1 cellular context compared by ENCODE assay signal in the genomic region with DNA sequence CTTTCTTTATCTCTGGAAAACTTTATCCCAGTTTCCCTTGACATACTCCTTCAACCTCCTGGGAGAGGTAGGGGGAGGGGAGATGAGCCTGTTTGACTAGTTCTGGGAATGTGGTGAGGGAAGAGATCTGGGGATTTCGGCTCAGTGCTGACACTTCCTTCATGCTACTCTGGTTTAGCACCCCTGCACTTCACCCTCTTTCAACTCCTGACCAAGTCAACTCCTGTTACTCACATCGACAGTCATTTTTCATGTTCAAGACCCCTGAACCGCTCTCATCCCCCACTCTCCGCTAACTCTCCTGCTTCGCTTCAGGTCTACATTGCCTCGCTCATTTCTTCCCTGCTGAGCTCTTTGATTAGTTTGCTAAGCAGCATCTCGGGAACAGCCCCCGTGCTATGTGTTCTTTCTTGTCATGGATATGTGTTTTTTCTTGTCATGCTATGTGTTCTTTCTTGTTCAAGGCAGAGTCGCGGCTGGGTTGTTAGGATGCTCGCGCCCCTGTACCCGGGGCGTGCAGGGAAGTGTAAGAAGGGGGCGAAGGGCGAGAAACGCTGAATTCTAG.
A peak's percentile ranks its signal among the peaks of the same experiment; 100 is the strongest.
TF ChIP-seq lines count a peak whose summit lies in the region.

No MANE protein-coding gene starts in this region.

TF ChIP-seq in K562, 482 proteins besides CTCF, POLR2A, EP300 and RAD21 (continued from another document and continues in another):
- TF ChIP-seq GTF3C2 (IDR thresholded peaks at IDR 0.05; ENCODE audit: borderline replicate concordance, extremely low read depth, insufficient read length) (peak; percentile 48), NONO (IDR thresholded peaks at IDR 0.05; ENCODE audit: low read depth in 2 of 2, low read length in 1 of 2) (no peak), ZNF12 (CRISPR knock-in tag; IDR thresholded peaks at IDR 0.05) (peak; percentile 58; the same call in 1 of the 2 replicates), ZNF124 (CRISPR knock-in tag; IDR thresholded peaks at IDR 0.05) (no peak), FOXJ2 (tag; IDR thresholded peaks at IDR 0.05) (peak; percentile 48; the same call in 1 of the 2 replicates), TAF9B (IDR thresholded peaks at IDR 0.05; ENCODE audit: partially characterized antibody) (peak; percentile 7), CREB1 (IDR thresholded peaks at IDR 0.05) (no peak), CREB1 (CRISPR knock-in tag; IDR thresholded peaks at IDR 0.05) (0 out of 2 replicates have a peak, but pooled peaks have one; percentile 13), NR2C1 (IDR thresholded peaks at IDR 0.05) (no peak), NR2C1 (tag; IDR thresholded peaks at IDR 0.05) (no peak), MCM7 (IDR thresholded peaks at IDR 0.05) (no peak), THRAP3 (IDR thresholded peaks at IDR 0.05; ENCODE audit: borderline replicate concordance) (no peak), ZC3H8 (IDR thresholded peaks at IDR 0.05) (peak; percentile 17; the same call in 1 of the 2 replicates), HDAC1 (IDR thresholded peaks at IDR 0.05) (peak in 1 of 2 experiments; percentile 70; a peak in 1 of 4 replicates), HLTF (IDR thresholded peaks at IDR 0.05) (peak; percentile 11; the same call in 1 of the 2 replicates), HDGF (IDR thresholded peaks at IDR 0.05) (0 out of 2 replicates have a peak, but pooled peaks have one; percentile 66), PATZ1 (CRISPR knock-in tag; IDR thresholded peaks at IDR 0.05; ENCODE audit: borderline replicate concordance) (0 out of 2 replicates have a peak, but pooled peaks have one; percentile 44), MLLT1 (IDR thresholded peaks at IDR 0.05) (peak; percentile 60 to 67; a peak in 3 of 4 replicates), FOSL1 (tag; conservative IDR thresholded peaks at IDR 0.05) (no peak), ZNF274 (IDR thresholded peaks at IDR 0.05; ENCODE audit: borderline replicate concordance, low read depth, low read length) (peak; percentile 7; the same call in 1 of the 2 replicates), PHF8 (IDR thresholded peaks at IDR 0.05; ENCODE audit: borderline replicate concordance, low read length) (peak; percentile 42), ZNF143 (CRISPR knock-in tag; IDR thresholded peaks at IDR 0.05) (no peak), ELK3 (CRISPR knock-in tag; IDR thresholded peaks at IDR 0.05) (no peak), GATAD2A (IDR thresholded peaks at IDR 0.05) (peak; percentile 68; the same call in 1 of the 2 replicates), ZBTB7A (IDR thresholded peaks at IDR 0.05; ENCODE audit: borderline replicate concordance, control insufficient read depth, low read depth, low read length) (0 out of 2 replicates have a peak, but pooled peaks have one; percentile 3)
- TF ChIP-seq, protein P1, sequence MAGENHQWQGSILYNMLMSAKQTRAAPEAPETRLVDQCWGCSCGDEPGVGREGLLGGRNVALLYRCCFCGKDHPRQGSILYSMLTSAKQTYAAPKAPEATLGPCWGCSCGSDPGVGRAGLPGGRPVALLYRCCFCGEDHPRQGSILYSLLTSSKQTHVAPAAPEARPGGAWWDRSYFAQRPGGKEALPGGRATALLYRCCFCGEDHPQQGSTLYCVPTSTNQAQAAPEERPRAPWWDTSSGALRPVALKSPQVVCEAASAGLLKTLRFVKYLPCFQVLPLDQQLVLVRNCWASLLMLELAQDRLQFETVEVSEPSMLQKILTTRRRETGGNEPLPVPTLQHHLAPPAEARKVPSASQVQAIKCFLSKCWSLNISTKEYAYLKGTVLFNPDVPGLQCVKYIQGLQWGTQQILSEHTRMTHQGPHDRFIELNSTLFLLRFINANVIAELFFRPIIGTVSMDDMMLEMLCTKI (IDR thresholded peaks at IDR 0.05; ENCODE audit: partially characterized antibody), result no peak
- TF ChIP-seq, protein P2, sequence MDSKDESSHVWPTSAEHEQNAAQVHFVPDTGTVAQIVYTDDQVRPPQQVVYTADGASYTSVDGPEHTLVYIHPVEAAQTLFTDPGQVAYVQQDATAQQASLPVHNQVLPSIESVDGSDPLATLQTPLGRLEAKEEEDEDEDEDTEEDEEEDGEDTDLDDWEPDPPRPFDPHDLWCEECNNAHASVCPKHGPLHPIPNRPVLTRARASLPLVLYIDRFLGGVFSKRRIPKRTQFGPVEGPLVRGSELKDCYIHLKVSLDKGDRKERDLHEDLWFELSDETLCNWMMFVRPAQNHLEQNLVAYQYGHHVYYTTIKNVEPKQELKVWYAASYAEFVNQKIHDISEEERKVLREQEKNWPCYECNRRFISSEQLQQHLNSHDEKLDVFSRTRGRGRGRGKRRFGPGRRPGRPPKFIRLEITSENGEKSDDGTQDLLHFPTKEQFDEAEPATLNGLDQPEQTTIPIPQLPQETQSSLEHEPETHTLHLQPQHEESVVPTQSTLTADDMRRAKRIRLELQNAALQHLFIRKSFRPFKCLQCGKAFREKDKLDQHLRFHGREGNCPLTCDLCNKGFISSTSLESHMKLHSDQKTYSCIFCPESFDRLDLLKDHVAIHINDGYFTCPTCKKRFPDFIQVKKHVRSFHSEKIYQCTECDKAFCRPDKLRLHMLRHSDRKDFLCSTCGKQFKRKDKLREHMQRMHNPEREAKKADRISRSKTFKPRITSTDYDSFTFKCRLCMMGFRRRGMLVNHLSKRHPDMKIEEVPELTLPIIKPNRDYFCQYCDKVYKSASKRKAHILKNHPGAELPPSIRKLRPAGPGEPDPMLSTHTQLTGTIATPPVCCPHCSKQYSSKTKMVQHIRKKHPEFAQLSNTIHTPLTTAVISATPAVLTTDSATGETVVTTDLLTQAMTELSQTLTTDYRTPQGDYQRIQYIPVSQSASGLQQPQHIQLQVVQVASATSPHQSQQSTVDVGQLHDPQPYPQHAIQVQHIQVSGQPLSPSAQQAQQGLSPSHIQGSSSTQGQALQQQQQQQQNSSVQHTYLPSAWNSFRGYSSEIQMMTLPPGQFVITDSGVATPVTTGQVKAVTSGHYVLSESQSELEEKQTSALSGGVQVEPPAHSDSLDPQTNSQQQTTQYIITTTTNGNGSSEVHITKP (IDR thresholded peaks at IDR 0.05; ENCODE audit: partially characterized antibody), result peak; percentile 13
- TF ChIP-seq, protein P3, sequence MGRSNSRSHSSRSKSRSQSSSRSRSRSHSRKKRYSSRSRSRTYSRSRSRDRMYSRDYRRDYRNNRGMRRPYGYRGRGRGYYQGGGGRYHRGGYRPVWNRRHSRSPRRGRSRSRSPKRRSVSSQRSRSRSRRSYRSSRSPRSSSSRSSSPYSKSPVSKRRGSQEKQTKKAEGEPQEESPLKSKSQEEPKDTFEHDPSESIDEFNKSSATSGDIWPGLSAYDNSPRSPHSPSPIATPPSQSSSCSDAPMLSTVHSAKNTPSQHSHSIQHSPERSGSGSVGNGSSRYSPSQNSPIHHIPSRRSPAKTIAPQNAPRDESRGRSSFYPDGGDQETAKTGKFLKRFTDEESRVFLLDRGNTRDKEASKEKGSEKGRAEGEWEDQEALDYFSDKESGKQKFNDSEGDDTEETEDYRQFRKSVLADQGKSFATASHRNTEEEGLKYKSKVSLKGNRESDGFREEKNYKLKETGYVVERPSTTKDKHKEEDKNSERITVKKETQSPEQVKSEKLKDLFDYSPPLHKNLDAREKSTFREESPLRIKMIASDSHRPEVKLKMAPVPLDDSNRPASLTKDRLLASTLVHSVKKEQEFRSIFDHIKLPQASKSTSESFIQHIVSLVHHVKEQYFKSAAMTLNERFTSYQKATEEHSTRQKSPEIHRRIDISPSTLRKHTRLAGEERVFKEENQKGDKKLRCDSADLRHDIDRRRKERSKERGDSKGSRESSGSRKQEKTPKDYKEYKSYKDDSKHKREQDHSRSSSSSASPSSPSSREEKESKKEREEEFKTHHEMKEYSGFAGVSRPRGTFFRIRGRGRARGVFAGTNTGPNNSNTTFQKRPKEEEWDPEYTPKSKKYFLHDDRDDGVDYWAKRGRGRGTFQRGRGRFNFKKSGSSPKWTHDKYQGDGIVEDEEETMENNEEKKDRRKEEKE (IDR thresholded peaks at IDR 0.05; ENCODE audit: borderline replicate concordance in 1 of 2, control insufficient read depth in 1 of 2, low read depth in 2 of 2, low read length in 1 of 2), result no peak
- TF ChIP-seq, protein P4, sequence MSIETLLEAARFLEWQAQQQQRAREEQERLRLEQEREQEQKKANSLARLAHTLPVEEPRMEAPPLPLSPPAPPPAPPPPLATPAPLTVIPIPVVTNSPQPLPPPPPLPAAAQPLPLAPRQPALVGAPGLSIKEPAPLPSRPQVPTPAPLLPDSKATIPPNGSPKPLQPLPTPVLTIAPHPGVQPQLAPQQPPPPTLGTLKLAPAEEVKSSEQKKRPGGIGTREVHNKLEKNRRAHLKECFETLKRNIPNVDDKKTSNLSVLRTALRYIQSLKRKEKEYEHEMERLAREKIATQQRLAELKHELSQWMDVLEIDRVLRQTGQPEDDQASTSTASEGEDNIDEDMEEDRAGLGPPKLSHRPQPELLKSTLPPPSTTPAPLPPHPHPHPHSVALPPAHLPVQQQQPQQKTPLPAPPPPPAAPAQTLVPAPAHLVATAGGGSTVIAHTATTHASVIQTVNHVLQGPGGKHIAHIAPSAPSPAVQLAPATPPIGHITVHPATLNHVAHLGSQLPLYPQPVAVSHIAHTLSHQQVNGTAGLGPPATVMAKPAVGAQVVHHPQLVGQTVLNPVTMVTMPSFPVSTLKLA (conservative IDR thresholded peaks at IDR 0.05), result 0 out of 4 replicates have a peak, but pooled peaks of 1 of the 2 experiments have one; percentile 12
- TF ChIP-seq, protein P5, sequence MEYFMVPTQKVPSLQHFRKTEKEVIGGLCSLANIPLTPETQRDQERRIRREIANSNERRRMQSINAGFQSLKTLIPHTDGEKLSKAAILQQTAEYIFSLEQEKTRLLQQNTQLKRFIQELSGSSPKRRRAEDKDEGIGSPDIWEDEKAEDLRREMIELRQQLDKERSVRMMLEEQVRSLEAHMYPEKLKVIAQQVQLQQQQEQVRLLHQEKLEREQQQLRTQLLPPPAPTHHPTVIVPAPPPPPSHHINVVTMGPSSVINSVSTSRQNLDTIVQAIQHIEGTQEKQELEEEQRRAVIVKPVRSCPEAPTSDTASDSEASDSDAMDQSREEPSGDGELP (CRISPR knock-in tag; IDR thresholded peaks at IDR 0.05; ENCODE audit: borderline replicate concordance), result peak; percentile 60; the same call in 1 of the 2 replicates
- TF ChIP-seq, protein P6, sequence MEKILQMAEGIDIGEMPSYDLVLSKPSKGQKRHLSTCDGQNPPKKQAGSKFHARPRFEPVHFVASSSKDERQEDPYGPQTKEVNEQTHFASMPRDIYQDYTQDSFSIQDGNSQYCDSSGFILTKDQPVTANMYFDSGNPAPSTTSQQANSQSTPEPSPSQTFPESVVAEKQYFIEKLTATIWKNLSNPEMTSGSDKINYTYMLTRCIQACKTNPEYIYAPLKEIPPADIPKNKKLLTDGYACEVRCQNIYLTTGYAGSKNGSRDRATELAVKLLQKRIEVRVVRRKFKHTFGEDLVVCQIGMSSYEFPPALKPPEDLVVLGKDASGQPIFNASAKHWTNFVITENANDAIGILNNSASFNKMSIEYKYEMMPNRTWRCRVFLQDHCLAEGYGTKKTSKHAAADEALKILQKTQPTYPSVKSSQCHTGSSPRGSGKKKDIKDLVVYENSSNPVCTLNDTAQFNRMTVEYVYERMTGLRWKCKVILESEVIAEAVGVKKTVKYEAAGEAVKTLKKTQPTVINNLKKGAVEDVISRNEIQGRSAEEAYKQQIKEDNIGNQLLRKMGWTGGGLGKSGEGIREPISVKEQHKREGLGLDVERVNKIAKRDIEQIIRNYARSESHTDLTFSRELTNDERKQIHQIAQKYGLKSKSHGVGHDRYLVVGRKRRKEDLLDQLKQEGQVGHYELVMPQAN (IDR thresholded peaks at IDR 0.05; ENCODE audit: borderline replicate concordance), result peak; percentile 75; the same call in 1 of the 2 replicates
